ENCODE assay signal across 1 cellular context in the genomic region with DNA sequence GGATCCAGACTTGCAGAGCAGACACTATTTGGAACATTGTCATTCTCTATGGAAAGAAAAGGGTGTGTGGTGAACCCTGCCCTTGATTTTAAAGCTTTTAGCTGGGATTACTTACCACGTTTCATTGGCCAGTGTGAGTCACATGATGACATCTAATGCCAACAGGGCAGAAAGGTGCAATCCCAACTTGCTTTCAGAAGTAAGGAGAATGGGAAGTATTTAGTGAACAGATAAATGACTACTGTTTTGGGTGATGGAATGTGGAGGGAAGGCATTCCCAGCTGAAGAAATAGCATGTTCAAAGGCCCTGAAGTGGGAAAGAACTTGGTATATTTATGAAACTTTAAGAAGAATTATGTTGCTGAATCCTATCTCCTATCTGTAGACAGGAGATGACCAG.
A peak's percentile ranks its signal among the peaks of the same experiment; 100 is the strongest.
TF ChIP-seq lines count a peak whose summit lies in the region.

No MANE protein-coding gene starts in this region.

TF ChIP-seq in K562, 482 proteins besides CTCF, POLR2A, EP300 and RAD21:
- TF ChIP-seq, protein P1, sequence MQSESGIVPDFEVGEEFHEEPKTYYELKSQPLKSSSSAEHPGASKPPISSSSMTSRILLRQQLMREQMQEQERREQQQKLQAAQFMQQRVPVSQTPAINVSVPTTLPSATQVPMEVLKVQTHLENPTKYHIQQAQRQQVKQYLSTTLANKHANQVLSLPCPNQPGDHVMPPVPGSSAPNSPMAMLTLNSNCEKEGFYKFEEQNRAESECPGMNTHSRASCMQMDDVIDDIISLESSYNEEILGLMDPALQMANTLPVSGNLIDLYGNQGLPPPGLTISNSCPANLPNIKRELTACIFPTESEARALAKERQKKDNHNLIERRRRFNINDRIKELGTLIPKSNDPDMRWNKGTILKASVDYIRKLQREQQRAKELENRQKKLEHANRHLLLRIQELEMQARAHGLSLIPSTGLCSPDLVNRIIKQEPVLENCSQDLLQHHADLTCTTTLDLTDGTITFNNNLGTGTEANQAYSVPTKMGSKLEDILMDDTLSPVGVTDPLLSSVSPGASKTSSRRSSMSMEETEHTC (IDR thresholded peaks at IDR 0.05), result no peak
- TF ChIP-seq, protein P2, sequence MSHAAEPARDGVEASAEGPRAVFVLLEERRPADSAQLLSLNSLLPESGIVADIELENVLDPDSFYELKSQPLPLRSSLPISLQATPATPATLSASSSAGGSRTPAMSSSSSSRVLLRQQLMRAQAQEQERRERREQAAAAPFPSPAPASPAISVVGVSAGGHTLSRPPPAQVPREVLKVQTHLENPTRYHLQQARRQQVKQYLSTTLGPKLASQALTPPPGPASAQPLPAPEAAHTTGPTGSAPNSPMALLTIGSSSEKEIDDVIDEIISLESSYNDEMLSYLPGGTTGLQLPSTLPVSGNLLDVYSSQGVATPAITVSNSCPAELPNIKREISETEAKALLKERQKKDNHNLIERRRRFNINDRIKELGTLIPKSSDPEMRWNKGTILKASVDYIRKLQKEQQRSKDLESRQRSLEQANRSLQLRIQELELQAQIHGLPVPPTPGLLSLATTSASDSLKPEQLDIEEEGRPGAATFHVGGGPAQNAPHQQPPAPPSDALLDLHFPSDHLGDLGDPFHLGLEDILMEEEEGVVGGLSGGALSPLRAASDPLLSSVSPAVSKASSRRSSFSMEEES (CRISPR knock-in tag; IDR thresholded peaks at IDR 0.05), result peak; percentile 8; the same call in 1 of the 2 replicates
- TF ChIP-seq, protein P3, sequence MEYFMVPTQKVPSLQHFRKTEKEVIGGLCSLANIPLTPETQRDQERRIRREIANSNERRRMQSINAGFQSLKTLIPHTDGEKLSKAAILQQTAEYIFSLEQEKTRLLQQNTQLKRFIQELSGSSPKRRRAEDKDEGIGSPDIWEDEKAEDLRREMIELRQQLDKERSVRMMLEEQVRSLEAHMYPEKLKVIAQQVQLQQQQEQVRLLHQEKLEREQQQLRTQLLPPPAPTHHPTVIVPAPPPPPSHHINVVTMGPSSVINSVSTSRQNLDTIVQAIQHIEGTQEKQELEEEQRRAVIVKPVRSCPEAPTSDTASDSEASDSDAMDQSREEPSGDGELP (CRISPR knock-in tag; IDR thresholded peaks at IDR 0.05; ENCODE audit: borderline replicate concordance), result no peak
- TF ChIP-seq TARDBP (IDR thresholded peaks at IDR 0.05) (no peak), NEUROD1 (IDR thresholded peaks at IDR 0.05; ENCODE audit: borderline replicate concordance, low read depth, low read length, partially characterized antibody) (no peak), MED1 (CRISPR knock-in tag; IDR thresholded peaks at IDR 0.05; ENCODE audit: borderline replicate concordance) (no peak)
